3 cellular contexts compared by ENCODE assay signal in genomic region chr3:52733256-52733891, GRCh38.
TF ChIP-seq lines count a peak whose summit lies in the region.

No MANE protein-coding gene starts in this region.

TF ChIP-seq in GM12891, 5 proteins besides CTCF, POLR2A, EP300 and RAD21:
- TF ChIP-seq POU2F2 (IDR thresholded peaks at IDR 0.05; ENCODE audit: low read depth, low read length) (no peak), SPI1 (IDR thresholded peaks at IDR 0.05; ENCODE audit: low read depth, low read length) (no peak), POLR2AphosphoS5 (IDR thresholded peaks at IDR 0.05; ENCODE audit: low read depth, low read length) (no peak), PAX5 (IDR thresholded peaks at IDR 0.05; ENCODE audit: insufficient read depth, low read length, severe bottlenecking) (no peak), TAF1 (IDR thresholded peaks at IDR 0.05; ENCODE audit: low read depth, low read length) (no peak)

TF ChIP-seq in HEK293, 187 proteins besides CTCF, POLR2A, EP300 and RAD21:
- TF ChIP-seq ZNF274 (IDR thresholded peaks at IDR 0.05; ENCODE audit: low read length) (no peak), ZNF274 (tag by site-specific recombination; IDR thresholded peaks at IDR 0.05; ENCODE audit: borderline replicate concordance) (peak; percentile 47; the same call in 1 of the 2 replicates), ZNF621 (tag by site-specific recombination; IDR thresholded peaks at IDR 0.05) (no peak), SETDB1 (IDR thresholded peaks at IDR 0.05; ENCODE audit: insufficient read length, low read length) (peak; percentile 83), ZNF664 (tag by site-specific recombination; IDR thresholded peaks at IDR 0.05) (no peak), GLI2 (tag by site-specific recombination; IDR thresholded peaks at IDR 0.05; ENCODE audit: borderline replicate concordance, low read depth) (no peak), ZNF26 (tag by site-specific recombination; IDR thresholded peaks at IDR 0.05) (no peak)

TF ChIP-seq in K562, 482 proteins besides CTCF, POLR2A, EP300 and RAD21:
- peak; percentile 85 for TF ChIP-seq ZNF274 (IDR thresholded peaks at IDR 0.05; ENCODE audit: borderline replicate concordance, low read depth, low read length)
- no peak for TF ChIP-seq PREB (CRISPR knock-in tag; IDR thresholded peaks at IDR 0.05)
